Comparison of ENCODE assay signal across 16 cellular contexts in genomic region chr12:122089080-122089479, GRCh38. TPM values are rescaled to one million over a fixed set of nuclear protein-coding genes. Genes with fewer than 3 reads are reported as not detected.
DNase-seq lines count a peak whose midpoint lies in the region; ATAC-seq and TF ChIP-seq lines count a peak whose summit lies in the region.
"Had no signal": no experiment of that assay in that cellular context is flagged by ENCODE, and none has a peak within 500 bp of the region (broad histone marks: within the 10 kb centered on the region; RNA-seq: fewer than 3 reads in every experiment).

No MANE protein-coding gene starts in this region.

- WGBS in thyroid gland, 2 donors: 63 to 75% methylated on average over 2 of the region's 2 CpGs

- H3K9me3 Mint-ChIP-seq in activated naive CD4-positive, alpha-beta T cell treated with anti-CD3 and anti-CD28 coated beads, Interleukin-2, amount 50 U/mL, for 24 hours: no peaks in the 10 kb centered on the region
- H3K9me3 Mint-ChIP-seq in activated naive CD4-positive, alpha-beta T cell treated with anti-CD3 and anti-CD28 coated beads for 36 hours: no peaks in the 10 kb centered on the region
- H3K9me3 Mint-ChIP-seq: IgD-negative memory B cell, memory B cell had no signal

- peak overlapping the region; percentile 68 for H3K27ac Mint-ChIP-seq in activated naive CD4-positive, alpha-beta T cell treated with anti-CD3 and anti-CD28 coated beads, Interleukin-2, amount 50 U/mL, for 24 hours
- H3K27ac Mint-ChIP-seq in activated naive CD4-positive, alpha-beta T cell treated with anti-CD3 and anti-CD28 coated beads for 36 hours: no peak overlapping the region
- H3K27ac Mint-ChIP-seq: memory B cell had no signal

- H3K4me3 ChIP-seq in lower lobe of right lung: no peak overlapping the region
- H3K4me3 ChIP-seq in thyroid gland (replicated peaks in 1 of 3): no peak overlapping the region
- H3K4me3 ChIP-seq: adrenal gland, pancreas had no signal

- H3K4me1 Mint-ChIP-seq in activated naive CD4-positive, alpha-beta T cell treated with anti-CD3 and anti-CD28 coated beads, Interleukin-2, amount 50 U/mL, for 24 hours: peaks cover 5% of the 10 kb centered on the region
- H3K4me1 Mint-ChIP-seq in activated naive CD4-positive, alpha-beta T cell treated with anti-CD3 and anti-CD28 coated beads for 36 hours (ENCODE audit: low read depth): peaks cover 74% of the 10 kb centered on the region

- H3K27me3 Mint-ChIP-seq in activated naive CD4-positive, alpha-beta T cell treated with anti-CD3 and anti-CD28 coated beads, Interleukin-2, amount 50 U/mL, for 24 hours: no peaks in the 10 kb centered on the region
- no peaks in the 10 kb centered on the region for H3K27me3 Mint-ChIP-seq in activated naive CD4-positive, alpha-beta T cell treated with anti-CD3 and anti-CD28 coated beads for 36 hours (ENCODE audit: low read depth)
- H3K27me3 Mint-ChIP-seq: IgD-negative memory B cell, memory B cell had no signal

- intact Hi-C loops in activated naive CD4-positive, alpha-beta T cell treated with anti-CD3 and anti-CD28 coated beads for 36 hours (cut with micrococcal nuclease): loop anchor here (1.0 to 10.0 kb wide), 2 partner anchors 9 to 636 kb away; no protein-coding TSS in a partner anchor
- intact Hi-C loops in lower lobe of right lung (cut with DNase I) (no loop called here), thyroid gland (cut with DNase I) (no loop called here)

- H3K9me3 ChIP-seq in lower lobe of right lung (no peaks in the 10 kb centered on the region), thyroid gland (no peaks in the 10 kb centered on the region)
- H3K9me3 ChIP-seq: adrenal gland, pancreas had no signal

- H3K36me3 ChIP-seq in lower lobe of right lung (peaks cover 34% of the 10 kb centered on the region), thyroid gland (peaks cover 12 to 21% of the 10 kb centered on the region in 2 donors)

- ATAC-seq in lower lobe of right lung: no peak
- no peak for ATAC-seq in HG02763 (IDR thresholded peaks at IDR 0.05; ENCODE audit: unreplicated experiment)

- H3K4me1 ChIP-seq in lower lobe of right lung (peaks cover 68% of the 10 kb centered on the region), thyroid gland (peaks cover 59 to 78% of the 10 kb centered on the region in 2 donors)

- DNase-seq in activated naive CD4-positive, alpha-beta T cell treated with anti-CD3 and anti-CD28 coated beads for 36 hours: no peak
- DNase-seq in SK-MEL-5 (ENCODE audit: low read depth, low spot score) (peak; percentile 92), lower lobe of right lung (no peak), thyroid gland (no peak), RKO (ENCODE audit: low spot score) (no peak), T1000 (lab: John Stamatoyannopoulos, UW) (no peak)
- DNase-seq: activated CD8-positive, alpha-beta memory T cell treated with anti-CD3 and anti-CD28 coated beads, Interleukin-2, amount 50 U/mL, for 4 hours; adrenal gland; cortex of kidney; EL; pancreas had no signal

- H3K27ac ChIP-seq in lower lobe of right lung (peak overlapping the region; percentile 11), thyroid gland (peak overlapping the region in 2 of 3 donors; percentile 55 to 68)
- H3K27ac ChIP-seq: VCaP had no signal

- H3K27me3 ChIP-seq in lower lobe of right lung (ENCODE audit: low read depth) (no peaks in the 10 kb centered on the region), thyroid gland (no peaks in the 10 kb centered on the region)
- H3K27me3 ChIP-seq: adrenal gland, pancreas had no signal

- H3K36me3 Mint-ChIP-seq in activated naive CD4-positive, alpha-beta T cell treated with anti-CD3 and anti-CD28 coated beads, Interleukin-2, amount 50 U/mL, for 24 hours: peaks cover 9% of the 10 kb centered on the region
- H3K36me3 Mint-ChIP-seq in activated naive CD4-positive, alpha-beta T cell treated with anti-CD3 and anti-CD28 coated beads for 36 hours (ENCODE audit: low read depth): peaks cover 20% of the 10 kb centered on the region

- TF ChIP-seq CTCF in lower lobe of right lung (IDR thresholded peaks at IDR 0.05) (no peak), thyroid gland (IDR thresholded peaks at IDR 0.05) (no peak)

- TF ChIP-seq POLR2A in thyroid gland (IDR thresholded peaks at IDR 0.05): no peak

- CTCF ChIA-PET in activated naive CD4-positive, alpha-beta T cell treated with anti-CD3 and anti-CD28 coated beads for 36 hours (lab: Charles Lee): interaction anchor here (0.6 to 2.2 kb wide), 5 partner anchors 13 to 1330 kb away, joined by 3 to 11 read pairs (median 3); no protein-coding TSS in a partner anchor

- in situ Hi-C loops in SK-MEL-5 (cut with HindIII; ENCODE audit: low pct_unique_long_range_greater_than_20kb, low sequenced_read_pairs): no loop called here

- H3K4me3 Mint-ChIP-seq in activated naive CD4-positive, alpha-beta T cell treated with anti-CD3 and anti-CD28 coated beads, Interleukin-2, amount 50 U/mL, for 24 hours: no peak overlapping the region
- H3K4me3 Mint-ChIP-seq in activated naive CD4-positive, alpha-beta T cell treated with anti-CD3 and anti-CD28 coated beads for 36 hours: no peak overlapping the region
- H3K4me3 Mint-ChIP-seq: memory B cell had no signal

RNA-seq across cellular contexts. Expression of gene MLXIP, which starts 10.5 kb away (rescaled TPM):
- 10 to 100 TPM; 18.8 to 22.0 TPM for total RNA-seq in activated naive CD4-positive, alpha-beta T cell treated with anti-CD3 and anti-CD28 coated beads for 36 hours
- 16.0 and 16.9 TPM in 2 replicates for total RNA-seq in SK-MEL-5 (2014; rRNA removed; shearing (Covaris generic))
- 64.5 and 90.8 TPM in 2 replicates for polyA plus RNA-seq in SK-MEL-5 (2015; cell fraction: cytosol; rRNA removed)
- polyA plus RNA-seq in SK-MEL-5 (2015; cell fraction: nucleus; rRNA removed): 100 and 109 TPM in 2 replicates
- total RNA-seq in lower lobe of right lung (55.9 TPM), thyroid gland (10 to 100 TPM; 34.0 to 70.1 (median 46.2) TPM)
